25 cellular contexts compared by ENCODE assay signal in genomic region chr13:42699922-42700321, GRCh38.
"Had no signal": no experiment of that assay in that cellular context is flagged by ENCODE, and none has a peak within 500 bp of the region (broad histone marks: within the 10 kb centered on the region; RNA-seq: fewer than 3 reads in every experiment).

No MANE protein-coding gene starts in this region.

- H3K27me3 ChIP-seq: left lung, ovary, right atrium auricular region, stomach, testis, thyroid gland, transverse colon, upper lobe of left lung, vagina had no signal

- H3K4me1 Mint-ChIP-seq: naive thymus-derived CD8-positive, alpha-beta T cell; stimulated activated naive B cell treated with anti-CD40 and anti-IgM and Interleukin-4, amounts not matched to agents 10 μg/mL and 1 μg/mL and 100 μg/mL, for 72 hours had no signal

- H3K4me1 ChIP-seq: left lung, lower lobe of right lung, stomach, testis, transverse colon, upper lobe of left lung, vagina had no signal

- H3K36me3 Mint-ChIP-seq: naive thymus-derived CD8-positive, alpha-beta T cell; stimulated activated naive B cell treated with anti-CD40 and anti-IgM and Interleukin-4, amounts not matched to agents 10 μg/mL and 1 μg/mL and 100 μg/mL, for 72 hours had no signal

- H3K4me3 ChIP-seq: left lung, lower lobe of right lung, ovary, right atrium auricular region, skin epidermis, stomach, testis, thyroid gland, transverse colon, upper lobe of left lung, vagina had no signal

- H3K9me3 Mint-ChIP-seq: stimulated activated naive B cell treated with anti-CD40 and anti-IgM and Interleukin-4, amounts not matched to agents 10 μg/mL and 1 μg/mL and 100 μg/mL, for 72 hours had no signal

- H3K4me3 Mint-ChIP-seq: naive thymus-derived CD8-positive, alpha-beta T cell; stimulated activated naive B cell treated with anti-CD40 and anti-IgM and Interleukin-4, amounts not matched to agents 10 μg/mL and 1 μg/mL and 100 μg/mL, for 72 hours had no signal

- H3K9me3 ChIP-seq: left lung, lower lobe of right lung, ovary, right atrium auricular region, stomach, testis, thyroid gland, transverse colon, upper lobe of left lung, vagina had no signal

- H3K27ac Mint-ChIP-seq: naive thymus-derived CD8-positive, alpha-beta T cell; progenitor cell of endocrine pancreas; stimulated activated naive B cell treated with anti-CD40 and anti-IgM and Interleukin-4, amounts not matched to agents 10 μg/mL and 1 μg/mL and 100 μg/mL, for 72 hours had no signal

- FAIRE-seq: islet of Langerhans, kidney had no signal

- DNase-seq: hippocampal formation; kidney; left colon; left lung; lower lobe of right lung; mammary epithelial cell; mesenchymal stem cell; naive thymus-derived CD8-positive, alpha-beta T cell; ovary; stimulated activated CD4-positive, alpha-beta T cell treated with anti-CD3 and anti-CD28 coated beads, Interleukin-12 subunit alpha, Interleukin-12 subunit beta, amount 100 ng/mL, for 4 hours; stimulated activated CD4-positive, alpha-beta T cell treated with anti-CD3 and anti-CD28 coated beads, Interleukin-15, amount 100 ng/mL, for 24 hours; stimulated activated CD4-positive, alpha-beta T cell treated with anti-CD3 and anti-CD28 coated beads, Interleukin-2, amount 100 ng/mL, for 24 hours; stimulated activated CD4-positive, alpha-beta T cell treated with anti-CD3 and anti-CD28 coated beads, Interleukin-4, amount 100 ng/mL, for 1 hour; stimulated activated naive B cell treated with anti-CD40 and anti-IgM and Interleukin-4, amounts not matched to agents 10 μg/mL and 1 μg/mL and 100 μg/mL, for 72 hours; stimulated activated naive CD8-positive, alpha-beta T cell treated with anti-CD3 and anti-CD28 coated beads, Interleukin-15, Interleukin-2, amounts not matched to agents 100 U/mL and 50 U/mL, for 24 hours; stomach; testis; thyroid gland; transverse colon; upper lobe of left lung had no signal

- H3K36me3 ChIP-seq: left lung, lower lobe of right lung, ovary, right atrium auricular region, stomach, thyroid gland, transverse colon, upper lobe of left lung, vagina had no signal
